15 cellular contexts compared by ENCODE assay signal in genomic region chr20:50123418-50123817, GRCh38. TPM values are rescaled to one million over a fixed set of nuclear protein-coding genes. Genes with fewer than 3 reads are reported as not detected.
DNase-seq lines count a peak whose midpoint lies in the region; ATAC-seq, FAIRE-seq and TF ChIP-seq lines count a peak whose summit lies in the region.
"Had no signal": no experiment of that assay in that cellular context is flagged by ENCODE, and none has a peak within 500 bp of the region (broad histone marks: within the 10 kb centered on the region; RNA-seq: fewer than 3 reads in every experiment).

No MANE protein-coding gene starts in this region.

- H3K4me1 Mint-ChIP-seq in activated T-cell treated with anti-CD3 and anti-CD28 coated beads, Interleukin-2, amount 50 U/mL, for 24 hours (ENCODE audit: low read depth) = peaks cover 1% of the 10 kb centered on the region
- H3K4me1 Mint-ChIP-seq in activated T-cell treated with anti-CD3 and anti-CD28 coated beads, Interleukin-2, amount 50 U/mL, for 4 hours (ENCODE audit: low read depth) = peaks cover 2% of the 10 kb centered on the region

- peaks cover 24 to 45% of the 10 kb centered on the region in 2 experiments for H3K36me3 ChIP-seq in HepG2 (replicated peaks in 1 of 2; ENCODE audit: control insufficient read depth in 1 of 2, insufficient read depth in 2 of 2, low read length in 2 of 2)
- peaks cover 3 to 64% (median 47%) of the 10 kb centered on the region in 6 donors for H3K36me3 ChIP-seq in spleen
- peaks cover 45 to 48% of the 10 kb centered on the region in 2 experiments for H3K36me3 ChIP-seq in trophoblast cell (ENCODE audit: control insufficient read depth in 1 of 2, insufficient read depth in 2 of 2, low read length in 2 of 2)

- no peaks in the 10 kb centered on the region for H4K20me1 ChIP-seq in HepG2 (ENCODE audit: insufficient read depth, low read length)

- H3K4ac ChIP-seq in trophoblast cell (ENCODE audit: low read depth, low read length) = no peak overlapping the region

- H2BK120ac ChIP-seq in trophoblast cell (ENCODE audit: insufficient read depth, low read length, poor library complexity) = no peak overlapping the region

- no peak for ATAC-seq in activated T-cell treated with anti-CD3 and anti-CD28 coated beads, Interleukin-2, amount 50 U/mL, for 4 hours
- no peak for ATAC-seq in HepG2

- TF ChIP-seq CTCF in VCaP (conservative IDR thresholded peaks at IDR 0.05) = no peak
- no peak for TF ChIP-seq CTCF in HepG2 (CRISPR knock-in tag; IDR thresholded peaks at IDR 0.05)
- TF ChIP-seq CTCF in spleen (IDR thresholded peaks at IDR 0.05 in 8 of 11, conservative IDR thresholded peaks at IDR 0.05 in 3 of 11) = no peak

- H3K4me3 Mint-ChIP-seq in activated T-cell treated with anti-CD3 and anti-CD28 coated beads, Interleukin-2, amount 50 U/mL, for 24 hours = no peak overlapping the region
- H3K4me3 Mint-ChIP-seq in activated T-cell treated with anti-CD3 and anti-CD28 coated beads, Interleukin-2, amount 50 U/mL, for 4 hours = no peak overlapping the region

- peak overlapping the region; percentile 10 for H3K27ac Mint-ChIP-seq in activated T-cell treated with anti-CD3 and anti-CD28 coated beads, Interleukin-2, amount 50 U/mL, for 24 hours

- H3K9ac ChIP-seq in HepG2 (ENCODE audit: insufficient read depth, low read depth, low read length) = no peak overlapping the region
- H3K9ac ChIP-seq in trophoblast cell (ENCODE audit: low read length) = no peak overlapping the region
- H3K9ac ChIP-seq: BLaER1 had no signal

- no peak overlapping the region for H2BK5ac ChIP-seq in trophoblast cell (ENCODE audit: low read depth, low read length, poor library complexity)

- TF ChIP-seq POLR2A in HepG2 (IDR thresholded peaks at IDR 0.05; ENCODE audit: insufficient read depth in 1 of 2, low read depth in 2 of 2, low read length in 2 of 2) (no peak), spleen (IDR thresholded peaks at IDR 0.05) (no peak)

- H3K36me3 Mint-ChIP-seq in activated T-cell treated with anti-CD3 and anti-CD28 coated beads, Interleukin-2, amount 50 U/mL, for 24 hours (ENCODE audit: low read depth) = peaks cover 60% of the 10 kb centered on the region
- H3K36me3 Mint-ChIP-seq in activated T-cell treated with anti-CD3 and anti-CD28 coated beads, Interleukin-2, amount 50 U/mL, for 4 hours (ENCODE audit: insufficient read depth) = peaks cover 38% of the 10 kb centered on the region

- no peaks in the 10 kb centered on the region for H3K79me2 ChIP-seq in HepG2 (ENCODE audit: insufficient read depth, low read length)
- H3K79me2 ChIP-seq in trophoblast cell (ENCODE audit: control insufficient read depth, insufficient read depth, low read length, poor library complexity) = no peaks in the 10 kb centered on the region

- no peaks in the 10 kb centered on the region for H3K9me3 Mint-ChIP-seq in activated T-cell treated with anti-CD3 and anti-CD28 coated beads, Interleukin-2, amount 50 U/mL, for 24 hours
- H3K9me3 Mint-ChIP-seq in activated T-cell treated with anti-CD3 and anti-CD28 coated beads, Interleukin-2, amount 50 U/mL, for 4 hours = no peaks in the 10 kb centered on the region

- H3K27me3 ChIP-seq in HepG2 (ENCODE audit: control insufficient read depth in 1 of 2, insufficient read depth in 2 of 2, low read length in 2 of 2) (no peaks in the 10 kb centered on the region), spleen (replicated peaks in 1 of 7) (no peaks in the 10 kb centered on the region), trophoblast cell (ENCODE audit: insufficient read depth, low read length) (no peaks in the 10 kb centered on the region)
- H3K27me3 ChIP-seq: BLaER1 had no signal

- H3K23ac ChIP-seq in trophoblast cell (ENCODE audit: low read length) = no peak overlapping the region

- H3K27ac ChIP-seq in VCaP = peak overlapping the region; percentile 88
- H3K27ac ChIP-seq in HepG2 (ENCODE audit: extremely low read length, insufficient read depth, low read length) = no peak overlapping the region
- no peak overlapping the region for H3K27ac ChIP-seq in spleen
- H3K27ac ChIP-seq in trophoblast cell (ENCODE audit: low read depth, low read length) = no peak overlapping the region
- H3K27ac ChIP-seq: BLaER1 had no signal

- BruUV-seq in HepG2 (replicated peaks; lab: Mats Ljungman, UMichigan) = no TSS peak

- H3K4me2 ChIP-seq in HepG2 (ENCODE audit: low read depth, low read length) = no peak overlapping the region
- H3K4me2 ChIP-seq in trophoblast cell (ENCODE audit: low read length) = no peak overlapping the region
- H3K4me2 ChIP-seq: BLaER1 had no signal

- in situ Hi-C loops in HepG2 (cut with HindIII; ENCODE audit: extremely low pct_ligation_motif_present, low pct_unique_long_range_greater_than_20kb) = loop anchor here (5.0 kb wide), 1 partner anchor 44 kb away; no protein-coding TSS in a partner anchor

- H4K8ac ChIP-seq in trophoblast cell (ENCODE audit: low read depth, low read length) = no peak overlapping the region

- TF ChIP-seq RAD21 in HepG2 (CRISPR knock-in tag; IDR thresholded peaks at IDR 0.05) = no peak

- TF ChIP-seq EP300 in HepG2 (IDR thresholded peaks at IDR 0.05; ENCODE audit: low read depth in 2 of 2, low read length in 2 of 2) (no peak), HepG2 (CRISPR knock-in tag; IDR thresholded peaks at IDR 0.05; ENCODE audit: borderline replicate concordance) (no peak)

- intact Hi-C loops in HepG2 (cut with micrococcal nuclease; ENCODE audit: unreplicated experiment) (loop anchor here (5.0 to 10.0 kb wide), 2 partner anchors 181 to 459 kb away; no protein-coding TSS in a partner anchor), spleen (cut with DNase I; ENCODE audit: low total_unique reads) (loop anchor here (5.0 kb wide), 1 partner anchor 44 kb away; no protein-coding TSS in a partner anchor)

- POLR2A ChIA-PET in HepG2 (lab: Yijun Ruan, JAX) = interaction anchor here (1.4 to 5.3 kb wide), 4 partner anchors 8 to 46 kb away, joined by 4 to 104 read pairs (median 18); partner anchors contain the start of gene PEDS1

- H3K9me3 ChIP-seq in HepG2 (ENCODE audit: low read length) (no peaks in the 10 kb centered on the region), spleen (no peaks in the 10 kb centered on the region), trophoblast cell (ENCODE audit: insufficient read depth, low read depth, low read length) (peaks cover 5% of the 10 kb centered on the region)
- H3K9me3 ChIP-seq: BLaER1, HAP-1 had no signal

- no peak for FAIRE-seq in HepG2 (lab: Jason Lieb, UNC)

- no peak overlapping the region for H2AK5ac ChIP-seq in trophoblast cell (ENCODE audit: low read length)

- H3K27me3 Mint-ChIP-seq in activated T-cell treated with anti-CD3 and anti-CD28 coated beads, Interleukin-2, amount 50 U/mL, for 24 hours = no peaks in the 10 kb centered on the region
- no peaks in the 10 kb centered on the region for H3K27me3 Mint-ChIP-seq in activated T-cell treated with anti-CD3 and anti-CD28 coated beads, Interleukin-2, amount 50 U/mL, for 4 hours (ENCODE audit: low read depth)

- no peak overlapping the region for H4K91ac ChIP-seq in trophoblast cell (ENCODE audit: low read depth, low read length)

- peaks cover 33% of the 10 kb centered on the region for H3K4me1 ChIP-seq in HepG2 (ENCODE audit: insufficient read depth, low read length)
- H3K4me1 ChIP-seq in spleen = peaks cover 0 to 25% (median 2%) of the 10 kb centered on the region in 6 donors
- peaks cover 0 to 1% of the 10 kb centered on the region in 2 experiments for H3K4me1 ChIP-seq in trophoblast cell (ENCODE audit: control insufficient read depth in 1 of 2, insufficient read depth in 2 of 2, low read length in 2 of 2)
- H3K4me1 ChIP-seq: BLaER1 had no signal

- no peak for DNase-seq in activated T-cell treated with anti-CD3 and anti-CD28 coated beads, Interleukin-2, amount 50 U/mL, for 24 hours
- no peak for DNase-seq in activated T-cell treated with anti-CD3 and anti-CD28 coated beads, Interleukin-2, amount 50 U/mL, for 4 hours
- DNase-seq in HepG2 (ENCODE audit: low spot score) = no peak
- peak; percentile 19 for DNase-seq in spleen
- no peak for DNase-seq in trophoblast cell
- DNase-seq in DMS 273 (lab: John Stamatoyannopoulos, UW; ENCODE audit: unreplicated experiment) = no peak
- no peak for DNase-seq in NCI-H1105 (lab: John Stamatoyannopoulos, UW)
- DNase-seq: 8988T, DMS153, EL, MV-4-11, NCI-H1436 had no signal

- H2AFZ ChIP-seq in HepG2 (ENCODE audit: low read length) (no peak overlapping the region), trophoblast cell (ENCODE audit: insufficient read depth, low read length, poor library complexity) (no peak overlapping the region)

- no peaks in the 10 kb centered on the region for H3K79me1 ChIP-seq in trophoblast cell (ENCODE audit: low read length)

- H3K4me3 ChIP-seq in HepG2 (replicated peaks in 1 of 3; ENCODE audit: insufficient read depth in 1 of 3, low read depth in 2 of 3, low read length in 3 of 3) (no peak overlapping the region), spleen (no peak overlapping the region), trophoblast cell (ENCODE audit: low read depth, low read length) (no peak overlapping the region)
- H3K4me3 ChIP-seq: BLaER1, HAP-1 had no signal

- no peak overlapping the region for H3K18ac ChIP-seq in trophoblast cell (ENCODE audit: low read length)

- no peak overlapping the region for H3K14ac ChIP-seq in trophoblast cell (ENCODE audit: low read length)

- H4K12ac ChIP-seq in trophoblast cell (ENCODE audit: low read depth, low read length) = no peak overlapping the region

- WGBS in HepG2 (ENCODE audit: low lambda C conversion rate) = 81% methylated on average over 7 of the region's 7 CpGs
- 91 to 96% (median 95%) methylated on average over 7 of the region's 7 CpGs for WGBS in spleen, 5 donors
- WGBS in trophoblast cell (ENCODE audit: extremely low coverage, insufficient coverage, insufficient read length) = no CpG with 5 or more reads among the region's 7 CpGs

- CTCF ChIA-PET in HepG2 (lab: Yijun Ruan, JAX; ENCODE audit: low intra/inter-chr PET ratio, low total read pairs) = interaction anchor here (1.0 to 5.9 kb wide), 2 partner anchors 46 to 62 kb away, joined by 3 to 115 read pairs; no protein-coding TSS in a partner anchor

- no peak overlapping the region for H2BK12ac ChIP-seq in trophoblast cell (ENCODE audit: low read length)

RNA-seq across cellular contexts. Expression of gene UBE2V1, which starts 10.5 kb away (rescaled TPM):
- total RNA-seq in activated T-cell treated with anti-CD3 and anti-CD28 coated beads, Interleukin-2, amount 50 U/mL, for 4 hours = 100 to 1,000 TPM; 126 to 144 (median 139) TPM
- total RNA-seq in HepG2 (2016; rRNA removed; fragmentation: Illumina TruSeq; extraction: Trizol) (81.3 and 85.1 TPM in 2 replicates), spleen (100 to 1,000 TPM; 110 to 140 (median 131) TPM)
- total RNA-seq in HepG2 (2016; cell fraction: cytosol; rRNA removed; fragmentation: Illumina TruSeq; extraction: Trizol; ENCODE audit: low read depth) = 39.8 and 41.0 TPM in 2 replicates
- 75.7 and 82.4 TPM in 2 replicates for total RNA-seq in HepG2 (2016; cell fraction: insoluble cytoplasmic fraction; rRNA removed; fragmentation: Illumina TruSeq; extraction: Trizol)
- total RNA-seq in HepG2 (2016; cell fraction: membrane; rRNA removed; fragmentation: Illumina TruSeq; extraction: Trizol) = 77.9 and 85.1 TPM in 2 replicates
- total RNA-seq in HepG2 (2016; cell fraction: nucleus; rRNA removed; fragmentation: Illumina TruSeq; extraction: Trizol) = 90.9 and 96.1 TPM in 2 replicates
- polyA plus RNA-seq in HepG2 (2011; rRNA removed) (102 and 132 TPM in 2 replicates), spleen (10 to 100 TPM; 62.3 to 76.9 (median 69.5) TPM)
- polyA plus RNA-seq in HepG2 (2011; cell fraction: cytosol; rRNA removed) = 86.6 and 115 TPM in 2 replicates
- polyA plus RNA-seq in HepG2 (2011; cell fraction: nucleus; rRNA removed) = 112 and 127 TPM in 2 replicates
- polyA plus RNA-seq in HepG2 (2012) = 131 and 175 TPM in 2 replicates
- polyA plus RNA-seq in HepG2 (2016; cell fraction: cytosol; fragmentation: Illumina TruSeq; extraction: Trizol; ENCODE audit: low read depth) = 88.5 and 88.7 TPM in 2 replicates
- polyA plus RNA-seq in HepG2 (2016; cell fraction: insoluble cytoplasmic fraction; fragmentation: Illumina TruSeq; extraction: Trizol; ENCODE audit: low read depth) = 203 and 260 TPM in 2 replicates
- polyA plus RNA-seq in HepG2 (2016; cell fraction: membrane; fragmentation: Illumina TruSeq; extraction: Trizol; ENCODE audit: low read depth) = 179 and 185 TPM in 2 replicates
- polyA plus RNA-seq in HepG2 (2016; cell fraction: nucleus; fragmentation: Illumina TruSeq; extraction: Trizol; ENCODE audit: insufficient read depth, low read depth) = 152 and 171 TPM in 2 replicates
- polyA minus RNA-seq in HepG2 (2011; rRNA and poly(A)+ RNA removed; ENCODE audit: low replicate concordance) = 54.3 and 62.1 TPM in 2 replicates
- 50.5 and 51.3 TPM in 2 replicates for polyA minus RNA-seq in HepG2 (2011; cell fraction: cytosol; rRNA and poly(A)+ RNA removed)
- 273 and 299 TPM in 2 replicates for polyA minus RNA-seq in HepG2 (2011; cell fraction: nucleus; rRNA and poly(A)+ RNA removed)
- 238 and 250 TPM in 2 replicates for polyA plus RNA-seq in trophoblast cell (2013)

RNA-seq across cellular contexts. Expression of gene PEDS1, which starts 30.1 kb away (rescaled TPM):
- total RNA-seq in activated T-cell treated with anti-CD3 and anti-CD28 coated beads, Interleukin-2, amount 50 U/mL, for 4 hours = 10 to 100 TPM; 21.6 to 22.5 (median 21.9) TPM
- total RNA-seq in HepG2 (2016; rRNA removed; fragmentation: Illumina TruSeq; extraction: Trizol) = 21.4 and 30.5 TPM in 2 replicates
- total RNA-seq in HepG2 (2016; cell fraction: cytosol; rRNA removed; fragmentation: Illumina TruSeq; extraction: Trizol; ENCODE audit: low read depth) = 17.9 and 19.8 TPM in 2 replicates
- total RNA-seq in HepG2 (2016; cell fraction: insoluble cytoplasmic fraction; rRNA removed; fragmentation: Illumina TruSeq; extraction: Trizol) = 16.4 and 29.4 TPM in 2 replicates
- 40.2 and 46.0 TPM in 2 replicates for total RNA-seq in HepG2 (2016; cell fraction: membrane; rRNA removed; fragmentation: Illumina TruSeq; extraction: Trizol)
- 19.8 and 24.1 TPM in 2 replicates for total RNA-seq in HepG2 (2016; cell fraction: nucleus; rRNA removed; fragmentation: Illumina TruSeq; extraction: Trizol)
- 93.9 and 105 TPM in 2 replicates for polyA plus RNA-seq in HepG2 (2011; rRNA removed)
- 58.6 and 81.5 TPM in 2 replicates for polyA plus RNA-seq in HepG2 (2011; cell fraction: cytosol; rRNA removed)
- polyA plus RNA-seq in HepG2 (2011; cell fraction: nucleus; rRNA removed) = 45.3 and 46.9 TPM in 2 replicates
- 29.0 and 44.1 TPM in 2 replicates for polyA plus RNA-seq in HepG2 (2012)
- polyA plus RNA-seq in HepG2 (2016; cell fraction: cytosol; fragmentation: Illumina TruSeq; extraction: Trizol; ENCODE audit: low read depth) = 31.6 and 35.7 TPM in 2 replicates
- polyA plus RNA-seq in HepG2 (2016; cell fraction: insoluble cytoplasmic fraction; fragmentation: Illumina TruSeq; extraction: Trizol; ENCODE audit: low read depth) = 33.1 and 37.1 TPM in 2 replicates
- 65.7 and 67.3 TPM in 2 replicates for polyA plus RNA-seq in HepG2 (2016; cell fraction: membrane; fragmentation: Illumina TruSeq; extraction: Trizol; ENCODE audit: low read depth)
- 60.4 and 64.9 TPM in 2 replicates for polyA plus RNA-seq in HepG2 (2016; cell fraction: nucleus; fragmentation: Illumina TruSeq; extraction: Trizol; ENCODE audit: insufficient read depth, low read depth)
- polyA minus RNA-seq in HepG2 (2011; rRNA and poly(A)+ RNA removed; ENCODE audit: low replicate concordance) = 171 and 190 TPM in 2 replicates
- 44.9 and 49.0 TPM in 2 replicates for polyA minus RNA-seq in HepG2 (2011; cell fraction: cytosol; rRNA and poly(A)+ RNA removed)
- 12.5 and 14.5 TPM in 2 replicates for polyA minus RNA-seq in HepG2 (2011; cell fraction: nucleus; rRNA and poly(A)+ RNA removed)
- 10 to 100 TPM; 15.3 to 24.8 (median 20.3) TPM for total RNA-seq in spleen
- polyA plus RNA-seq in spleen = 10 to 100 TPM in 2 of 3 donors, 1 to 10 TPM in 1; 9.6 to 14.3 (median 12.2) TPM
- polyA plus RNA-seq in trophoblast cell (2013) = 132 and 134 TPM in 2 replicates
